11 cellular contexts compared by ENCODE assay signal in the genomic region with DNA sequence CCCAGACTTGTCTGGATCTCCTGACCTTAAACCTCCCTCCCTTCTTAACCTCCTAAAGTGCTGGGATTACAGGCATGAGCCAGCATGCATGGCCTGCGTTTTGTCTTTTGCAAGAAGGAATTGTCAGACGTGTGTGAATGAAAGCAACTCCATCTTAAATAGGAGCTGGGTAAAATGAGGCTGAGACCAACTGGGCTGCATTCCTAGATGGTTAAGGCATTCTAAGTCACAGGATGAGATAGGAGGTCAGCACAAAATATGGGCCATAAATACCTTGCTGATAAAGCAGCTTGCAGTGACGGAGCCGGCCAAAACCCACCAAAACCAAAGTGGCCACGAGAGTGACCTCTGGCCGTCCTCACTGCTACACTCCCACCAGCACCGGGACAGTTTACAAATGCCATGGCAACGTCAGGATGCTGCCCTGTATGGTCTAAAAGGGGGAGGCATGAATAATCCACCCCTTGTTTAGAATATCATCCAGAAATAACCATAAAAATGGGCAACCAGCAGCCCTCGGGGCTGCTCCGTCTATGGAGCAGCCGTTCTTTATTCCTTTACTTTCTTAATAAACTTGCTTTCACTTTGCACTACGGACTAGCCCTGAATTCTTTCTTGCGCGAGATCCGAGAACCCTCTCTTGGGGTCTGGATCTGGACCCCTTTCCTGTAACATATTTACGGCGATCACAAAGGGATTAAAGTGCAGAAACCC. TPM values are rescaled to one million over a fixed set of nuclear protein-coding genes. Genes with fewer than 3 reads are reported as not detected.
DNase-seq lines count a peak whose midpoint lies in the region; ATAC-seq, FAIRE-seq and TF ChIP-seq lines count a peak whose summit lies in the region.
"Had no signal": no experiment of that assay in that cellular context is flagged by ENCODE, and none has a peak within 500 bp of the region (broad histone marks: within the 10 kb centered on the region; RNA-seq: fewer than 3 reads in every experiment).

No MANE protein-coding gene starts in this region.

- TF ChIP-seq POLR2A in adrenal gland (IDR thresholded peaks at IDR 0.05): no peak

- H3K27ac ChIP-seq in cardiac muscle cell (peak overlapping the region; percentile 67), aorta (ENCODE audit: low read depth in 1 of 2, low read length in 2 of 2) (peak overlapping the region; percentile 43 to 61), adrenal gland (no peak overlapping the region)
- H3K27ac ChIP-seq in effector memory CD4-positive, alpha-beta T cell (ENCODE audit: insufficient read depth, low read length, poor library complexity, severe bottlenecking): no peak overlapping the region

- peak; percentile 80 for FAIRE-seq in bronchial epithelial cell (lab: Jason Lieb, UNC)
- no peak for FAIRE-seq in frontal cortex (lab: Jason Lieb, UNC)
- FAIRE-seq: TTC549 had no signal

- no peaks in the 10 kb centered on the region for H3K36me3 ChIP-seq in cardiac muscle cell
- H3K36me3 ChIP-seq in bronchial epithelial cell (ENCODE audit: control insufficient read depth, insufficient read depth, low read length): no peaks in the 10 kb centered on the region
- no peaks in the 10 kb centered on the region for H3K36me3 ChIP-seq in aorta (ENCODE audit: control insufficient read depth in 1 of 2, insufficient read depth in 2 of 2, low read length in 1 of 2)
- H3K36me3 ChIP-seq in effector memory CD4-positive, alpha-beta T cell (ENCODE audit: control insufficient read depth, insufficient read depth, low read length): no peaks in the 10 kb centered on the region
- H3K36me3 ChIP-seq in adrenal gland (replicated peaks in 1 of 2): no peaks in the 10 kb centered on the region

- peaks cover 17% of the 10 kb centered on the region for H3K4me1 ChIP-seq in cardiac muscle cell (ENCODE audit: low read depth)
- H3K4me1 ChIP-seq in aorta (ENCODE audit: control insufficient read depth in 1 of 2, insufficient read depth in 2 of 2, low read length in 2 of 2): no peaks in the 10 kb centered on the region
- no peaks in the 10 kb centered on the region for H3K4me1 ChIP-seq in effector memory CD4-positive, alpha-beta T cell (ENCODE audit: control insufficient read depth, insufficient read depth, low read length, poor library complexity, severe bottlenecking)
- no peaks in the 10 kb centered on the region for H3K4me1 ChIP-seq in adrenal gland (replicated peaks in 1 of 2)

- no peak for TF ChIP-seq CTCF in cardiac muscle cell (IDR thresholded peaks at IDR 0.05; ENCODE audit: low read depth, low read length)
- TF ChIP-seq CTCF in bronchial epithelial cell (IDR thresholded peaks at IDR 0.05; ENCODE audit: insufficient read depth, low read length, severe bottlenecking): no peak
- no peak for TF ChIP-seq CTCF in adrenal gland (IDR thresholded peaks at IDR 0.05)

- no peaks in the 10 kb centered on the region for H3K27me3 ChIP-seq in cardiac muscle cell
- no peaks in the 10 kb centered on the region for H3K27me3 ChIP-seq in bronchial epithelial cell (ENCODE audit: control insufficient read depth, insufficient read depth, low read length)
- H3K27me3 ChIP-seq in aorta (ENCODE audit: control insufficient read depth in 1 of 2, insufficient read depth in 2 of 2, low read length in 1 of 2): no peaks in the 10 kb centered on the region
- H3K27me3 ChIP-seq in effector memory CD4-positive, alpha-beta T cell (replicated peaks; ENCODE audit: control insufficient read depth, insufficient read depth, low read length, poor library complexity, severe bottlenecking): peaks cover 4% of the 10 kb centered on the region
- no peaks in the 10 kb centered on the region for H3K27me3 ChIP-seq in adrenal gland

- no peak overlapping the region for H3K4me3 ChIP-seq in cardiac muscle cell
- H3K4me3 ChIP-seq in bronchial epithelial cell (ENCODE audit: low read depth, low read length): no peak overlapping the region
- peak overlapping the region; percentile 68 to 75 for H3K4me3 ChIP-seq in aorta (ENCODE audit: low read length in 2 of 2)
- H3K4me3 ChIP-seq in effector memory CD4-positive, alpha-beta T cell (ENCODE audit: insufficient read depth, low read depth, low read length, poor library complexity, severe bottlenecking): no peak overlapping the region
- H3K4me3 ChIP-seq in adrenal gland: peak overlapping the region in 1 of 4 donors; percentile 46

- ATAC-seq in left cardiac atrium (no peak), aorta (ENCODE audit: low FRiP score) (no peak)

- intact Hi-C loops in left cardiac atrium (cut with DNase I) (no loop called here), aorta (cut with DNase I) (no loop called here), adrenal gland (cut with DNase I) (no loop called here)

- H3K9me3 ChIP-seq in cardiac muscle cell (ENCODE audit: low read depth) (no peaks in the 10 kb centered on the region), aorta (ENCODE audit: control insufficient read depth, low read length) (no peaks in the 10 kb centered on the region), adrenal gland (replicated peaks in 1 of 3) (no peaks in the 10 kb centered on the region)
- no peaks in the 10 kb centered on the region for H3K9me3 ChIP-seq in effector memory CD4-positive, alpha-beta T cell (ENCODE audit: control insufficient read depth, low read length)

- DNase-seq in cardiac muscle cell (ENCODE audit: low read depth in 1 of 2, low spot score in 1 of 2): peak in 1 of 2 donors; percentile 49
- no peak for DNase-seq in left cardiac atrium
- no peak for DNase-seq in bronchial epithelial cell (ENCODE audit: low read depth)
- peak; percentile 71 for DNase-seq in myocyte (ENCODE audit: low read depth)
- DNase-seq in aorta: no peak
- no peak for DNase-seq in effector memory CD4-positive, alpha-beta T cell
- no peak for DNase-seq in adrenal gland
- no peak for DNase-seq in frontal cortex (ENCODE audit: low spot score in 2 of 2)
- DNase-seq: COR-L47, NCI-H2029 had no signal

- whole genome bisulfite sequencing in aorta, 2 donors: 12 to 25% methylated on average over 17 of the region's 17 CpGs
- WGBS in adrenal gland, 4 donors: 41 to 51% (median 48%) methylated on average over 16 to 17 of the region's 17 CpGs

RNA-seq across cellular contexts. Expression of a gene that starts 41.2 kb away (rescaled TPM):
- total RNA-seq in cardiac muscle cell (9.1 and 16.5 TPM in 2 replicates), left cardiac atrium (1 to 10 TPM; 2.0 to 2.8 TPM), bronchial epithelial cell (0.26 and 0.51 TPM in 2 replicates), myocyte (1.9 and 2.8 TPM in 2 replicates), aorta (10 to 100 TPM; 20.0 to 46.3 TPM), adrenal gland (1 to 10 TPM in 5 of 8 donors, under 1 TPM in 3; 0.50 to 3.6 (median 1.5) TPM), frontal cortex (33.0 TPM)
- polyA plus RNA-seq in cardiac muscle cell (4.1 and 6.9 TPM in 2 replicates), aorta (1 to 10 TPM; 1.9 to 4.8 TPM), adrenal gland (1 to 10 TPM in 2 of 3 donors, under 1 TPM in 1; 0.79 to 1.8 (median 1.5) TPM)
- 2.3 TPM for polyA plus RNA-seq in myocyte (2012)

Comparison
In these comparisons a context has a peak if more than half of its experiments do, and no peak if none do; other contexts are left out.
1. H3K27ac ChIP-seq: peak in cardiac muscle cell (single experiment) and aorta (2 of 2); none in effector memory CD4-positive, alpha-beta T cell (single experiment) and adrenal gland (0 of 5).
2. H3K4me3 ChIP-seq: peak in aorta (2 of 2); none in cardiac muscle cell (single experiment), bronchial epithelial cell (single experiment) and effector memory CD4-positive, alpha-beta T cell (single experiment).